Comparison of ENCODE assay signal across 8 cellular contexts in genomic region chr17:34997355-34997862, GRCh38. TPM values are rescaled to one million over a fixed set of nuclear protein-coding genes. Genes with fewer than 3 reads are reported as not detected.
A peak's percentile ranks its signal among the peaks of the same experiment; 100 is the strongest.
DNase-seq lines count a peak whose midpoint lies in the region; ATAC-seq and TF ChIP-seq lines count a peak whose summit lies in the region.

No MANE protein-coding gene starts in this region.

- H3K4me3 ChIP-seq in heart left ventricle: no peak overlapping the region
- H3K4me3 ChIP-seq in rectal smooth muscle tissue (ENCODE audit: low read length): no peak overlapping the region

- no peak for TF ChIP-seq CTCF in heart left ventricle (IDR thresholded peaks at IDR 0.05)
- no peak for TF ChIP-seq CTCF in GM10248 (IDR thresholded peaks at IDR 0.05; ENCODE audit: control extremely low read depth, extremely low read depth, low read depth, missing control alignments)

- H3K9ac ChIP-seq in rectal smooth muscle tissue (ENCODE audit: low read length): no peak overlapping the region

- no peaks in the 10 kb centered on the region for H3K9me3 ChIP-seq in heart left ventricle

- H3K36me3 ChIP-seq in heart left ventricle (peaks cover 0 to 92% (median 78%) of the 10 kb centered on the region in 9 donors), rectal smooth muscle tissue (ENCODE audit: control insufficient read depth, insufficient read depth, low read length) (peaks cover 8% of the 10 kb centered on the region)

- H3K27me3 ChIP-seq in heart left ventricle (no peaks in the 10 kb centered on the region), rectal smooth muscle tissue (ENCODE audit: control insufficient read depth, insufficient read depth, low read length) (no peaks in the 10 kb centered on the region)

- WGBS in heart left ventricle, 4 donors: 40 to 52% (median 47%) methylated on average over 11 of the region's 11 CpGs

- H3K27ac ChIP-seq in angular gyrus (ENCODE audit: low read depth, low read length) (peak overlapping the region; percentile 80), heart left ventricle (peak overlapping the region in 11 of 12 donors; percentile 7 to 78 (median 55)), rectal smooth muscle tissue (ENCODE audit: low read depth, low read length) (peak overlapping the region; percentile 92)

- POLR2A ChIA-PET in GM10248 (lab: Yijun Ruan, JAX): no interaction called here

- intact Hi-C loops in heart left ventricle (cut with DNase I): loop anchor here in 6 of 10 donors (1.0 to 10.0 kb wide), 9 partner anchors 47 to 125 kb away; partner anchors contain the start of genes RAD51D (in 3 of the 6), RFFL (in 2 of the 6) and FNDC8 (in 1 of the 6)

- H3K4me1 ChIP-seq in heart left ventricle (peaks cover 0 to 30% (median 7%) of the 10 kb centered on the region in 12 donors), rectal smooth muscle tissue (ENCODE audit: control insufficient read depth, insufficient read depth, low read length) (peaks cover 30% of the 10 kb centered on the region)

- peak; percentile 80 for DNase-seq in EH (ENCODE audit: low read depth)
- DNase-seq in heart left ventricle: peak in 4 of 5 donors; percentile 58 to 72 (median 66)
- no peak for DNase-seq in stimulated activated naive CD8-positive, alpha-beta T cell treated with anti-CD3 and anti-CD28 coated beads, Interleukin-15, Interleukin-2, amounts not matched to agents 100 U/mL and 50 U/mL, for 24 hours
- DNase-seq in GM10248 (ENCODE audit: extremely low spot score): no peak
- no peak for DNase-seq in GOT3 (lab: John Stamatoyannopoulos, UW)

- TF ChIP-seq POLR2A in heart left ventricle (IDR thresholded peaks at IDR 0.05): no peak

- ATAC-seq in heart left ventricle: peak; percentile 72 to 79 (median 76)
- ATAC-seq in stimulated activated naive CD8-positive, alpha-beta T cell treated with anti-CD3 and anti-CD28 coated beads, Interleukin-15, Interleukin-2, amounts not matched to agents 100 U/mL and 50 U/mL, for 24 hours: no peak
- ATAC-seq in GM18867 (IDR thresholded peaks at IDR 0.05; ENCODE audit: unreplicated experiment): no peak

- CTCF ChIA-PET in GM10248 (lab: Yijun Ruan, JAX): interaction anchor here (0.6 to 13.0 kb wide), 17 partner anchors 9 to 455 kb away, joined by 3 to 155 read pairs (median 4); partner anchors contain the start of genes FNDC8, LIG3, NLE1 and RAD51D

RNA-seq across cellular contexts. Expression of gene LIG3, which starts 17.1 kb away (rescaled TPM):
- total RNA-seq in heart left ventricle: 10 to 100 TPM; 17.1 to 27.0 (median 21.1) TPM
- 10 to 100 TPM in 1 of 2 donors, 1 to 10 TPM in 1; 4.0 to 15.4 TPM for polyA plus RNA-seq in heart left ventricle

RNA-seq across cellular contexts. Expression of gene ZNF830, which starts 36.1 kb away (rescaled TPM):
- total RNA-seq in heart left ventricle: 10 to 100 TPM in 1 of 9 donors, 1 to 10 TPM in 8; 5.7 to 10.1 (median 7.9) TPM
- polyA plus RNA-seq in heart left ventricle: 1 to 10 TPM; 5.4 to 8.4 TPM

RNA-seq across cellular contexts. Expression of gene CCT6B, which starts 36.1 kb away (rescaled TPM):
- total RNA-seq in heart left ventricle: 1 to 10 TPM in 7 of 9 donors, under 1 TPM in 2; 0.75 to 2.5 (median 1.9) TPM
- under 1 TPM; 0.82 to 0.88 TPM for polyA plus RNA-seq in heart left ventricle

Comparison
In these comparisons a context has a peak if more than half of its experiments do, and no peak if none do; other contexts are left out.
1. DNase-seq: peak in EH (single experiment) and heart left ventricle (4 of 5); none in stimulated activated naive CD8-positive, alpha-beta T cell treated with anti-CD3 and anti-CD28 coated beads, Interleukin-15, Interleukin-2, amounts not matched to agents 100 U/mL and 50 U/mL, for 24 hours (single experiment), GM10248 (single experiment) and GOT3 (single experiment).
2. ATAC-seq: peak in heart left ventricle (4 of 4); none in stimulated activated naive CD8-positive, alpha-beta T cell treated with anti-CD3 and anti-CD28 coated beads, Interleukin-15, Interleukin-2, amounts not matched to agents 100 U/mL and 50 U/mL, for 24 hours (single experiment) and GM18867 (single experiment).
3. Peak in every context shown above with its lines, with median percentiles within 50 percentile points of each other: H3K27ac ChIP-seq.